24 cellular contexts compared by ENCODE assay signal in genomic region chrX:101691823-101692222, GRCh38. TPM values are rescaled to one million over a fixed set of nuclear protein-coding genes. Genes with fewer than 3 reads are reported as not detected.
DNase-seq lines count a peak whose midpoint lies in the region; ATAC-seq, FAIRE-seq and TF ChIP-seq lines count a peak whose summit lies in the region.
"Had no signal": no experiment of that assay in that cellular context is flagged by ENCODE, and none has a peak within 500 bp of the region (broad histone marks: within the 10 kb centered on the region; RNA-seq: fewer than 3 reads in every experiment).

No MANE protein-coding gene starts in this region.

- no peak overlapping the region for H3K4me2 ChIP-seq in neural progenitor cell
- H3K4me2 ChIP-seq: BLaER1, SK-N-SH had no signal

- ATAC-seq in pancreas (no peak), HG03025 (IDR thresholded peaks at IDR 0.05; ENCODE audit: low FRiP score, unreplicated experiment) (no peak)

- H3K27me3 ChIP-seq in adipocyte (replicated peaks; ENCODE audit: control insufficient read depth, insufficient read depth, low read length) (peaks cover 16% of the 10 kb centered on the region), pancreas (no peaks in the 10 kb centered on the region), neural progenitor cell (no peaks in the 10 kb centered on the region)
- H3K27me3 ChIP-seq: BLaER1 had no signal

- H3K9ac ChIP-seq in adipocyte (ENCODE audit: low read length) (no peak overlapping the region), neural progenitor cell (no peak overlapping the region)
- H3K9ac ChIP-seq: BLaER1, SK-N-SH had no signal

- no peaks in the 10 kb centered on the region for H3K4me1 Mint-ChIP-seq in neural progenitor cell

- DNase-seq in HEK293T (ENCODE audit: extremely low spot score): no peak
- peak; percentile 20 for DNase-seq in adipocyte (ENCODE audit: low read depth)
- DNase-seq in fibroblast of gingiva (ENCODE audit: low read depth): peak; percentile 37
- DNase-seq in pancreas: no peak
- DNase-seq in neural progenitor cell (ENCODE audit: low spot score): no peak
- no peak for DNase-seq in DMS79 treated with DMSO at 0.1 percent for 48 hours (lab: John Stamatoyannopoulos, UW)
- DNase-seq: CD4-positive, CD25-positive, alpha-beta regulatory T cell; DMS53; Karpas-422; NCI-H1092 treated with DMSO at 0.1 percent for 48 hours; NCI-H1436; NCI-H187 treated with DMSO at 0.1 percent for 48 hours; NCI-H2171 treated with DMSO at 0.1 percent for 48 hours; NCI-H345; NCI-H524 treated with DMSO at 0.1 percent for 48 hours; NCI-H774; SIG-M5; SK-N-SH; SW 1271 had no signal

- TF ChIP-seq CTCF in pancreas (IDR thresholded peaks at IDR 0.05): no peak
- TF ChIP-seq CTCF in neural progenitor cell (IDR thresholded peaks at IDR 0.05): no peak

- no peak overlapping the region for H3K4me3 Mint-ChIP-seq in neural progenitor cell
- H3K4me3 Mint-ChIP-seq: CD4-positive, CD25-positive, alpha-beta regulatory T cell had no signal

- no peak overlapping the region for H3K4me3 ChIP-seq in adipocyte (ENCODE audit: low read length)
- H3K4me3 ChIP-seq in pancreas: no peak overlapping the region
- no peak overlapping the region for H3K4me3 ChIP-seq in neural progenitor cell
- H3K4me3 ChIP-seq: BLaER1 had no signal

- H3K27ac ChIP-seq in pancreas (no peak overlapping the region), neural progenitor cell (no peak overlapping the region)
- H3K27ac ChIP-seq: BLaER1, HL-60 had no signal

- H3K79me2 ChIP-seq in neural progenitor cell (ENCODE audit: low read depth): no peaks in the 10 kb centered on the region

- H3F3A ChIP-seq in neural progenitor cell (ENCODE audit: low read depth): no peaks in the 10 kb centered on the region

- peak; percentile 63 for FAIRE-seq in pancreas (lab: Jason Lieb, UNC)
- FAIRE-seq: H54, RCC 7860 had no signal

- H3K36me3 Mint-ChIP-seq in neural progenitor cell: no peaks in the 10 kb centered on the region
- H3K36me3 Mint-ChIP-seq: CD4-positive, CD25-positive, alpha-beta regulatory T cell had no signal

- no peaks in the 10 kb centered on the region for H3K9me3 ChIP-seq in adipocyte (ENCODE audit: control insufficient read depth, low read length)
- no peaks in the 10 kb centered on the region for H3K9me3 ChIP-seq in pancreas
- H3K9me3 ChIP-seq in neural progenitor cell (ENCODE audit: low read depth): peaks cover 9% of the 10 kb centered on the region
- H3K9me3 ChIP-seq: BLaER1, SK-N-SH had no signal

- H2AFZ ChIP-seq in neural progenitor cell (replicated peaks): no peak overlapping the region

- POLR2A ChIA-PET in HEK293T (lab: Yijun Ruan, JAX): no interaction called here

- H3K27ac Mint-ChIP-seq in neural progenitor cell: no peak overlapping the region
- H3K27ac Mint-ChIP-seq: CD4-positive, CD25-positive, alpha-beta regulatory T cell had no signal

- H3K9me3 Mint-ChIP-seq in neural progenitor cell: no peaks in the 10 kb centered on the region

- H3K36me3 ChIP-seq in adipocyte (ENCODE audit: control insufficient read depth, insufficient read depth, low read length, severe bottlenecking) (no peaks in the 10 kb centered on the region), pancreas (no peaks in the 10 kb centered on the region), neural progenitor cell (no peaks in the 10 kb centered on the region)
- H3K36me3 ChIP-seq: BLaER1 had no signal

- H4K20me1 ChIP-seq in neural progenitor cell (ENCODE audit: low read depth): no peaks in the 10 kb centered on the region
- H4K20me1 ChIP-seq: BLaER1 had no signal

- CTCF ChIA-PET in HEK293T (lab: Yijun Ruan, JAX): no interaction called here

- no peaks in the 10 kb centered on the region for H3K4me1 ChIP-seq in adipocyte (ENCODE audit: control insufficient read depth, insufficient read depth, low read length)
- H3K4me1 ChIP-seq in pancreas: no peaks in the 10 kb centered on the region
- no peaks in the 10 kb centered on the region for H3K4me1 ChIP-seq in neural progenitor cell
- H3K4me1 ChIP-seq: BLaER1 had no signal

- WGBS in pancreas, 2 donors: 68 to 77% methylated on average over 1 of the region's 1 CpG

- intact Hi-C loops in pancreas (cut with DNase I): no loop called here

- H3K27me3 Mint-ChIP-seq in neural progenitor cell (ENCODE audit: insufficient read depth, low read depth): no peaks in the 10 kb centered on the region

TF ChIP-seq in HEK293T, 16 proteins besides CTCF, POLR2A, EP300 and RAD21:
- TF ChIP-seq NFRKB (IDR thresholded peaks at IDR 0.05) (no peak), ARNT (IDR thresholded peaks at IDR 0.05) (no peak), FOXK2 (IDR thresholded peaks at IDR 0.05) (no peak), LEF1 (IDR thresholded peaks at IDR 0.05; ENCODE audit: borderline replicate concordance) (no peak), FOXA1 (IDR thresholded peaks at IDR 0.05) (no peak), SP1 (IDR thresholded peaks at IDR 0.05) (no peak), FOXM1 (IDR thresholded peaks at IDR 0.05; ENCODE audit: borderline replicate concordance) (no peak), BHLHE40 (IDR thresholded peaks at IDR 0.05; ENCODE audit: borderline replicate concordance) (no peak), HDGF (IDR thresholded peaks at IDR 0.05; ENCODE audit: borderline replicate concordance) (no peak), L3MBTL2 (conservative IDR thresholded peaks at IDR 0.05) (no peak), SUZ12 (IDR thresholded peaks at IDR 0.05) (no peak), TARDBP (IDR thresholded peaks at IDR 0.05) (no peak), ZNF384 (IDR thresholded peaks at IDR 0.05) (peak; percentile 38; the same call in 1 of the 2 replicates), CTBP1 (IDR thresholded peaks at IDR 0.05; ENCODE audit: borderline replicate concordance) (peak; percentile 71; the same call in 1 of the 2 replicates), PKNOX1 (IDR thresholded peaks at IDR 0.05) (peak; percentile 27), ELF4 (IDR thresholded peaks at IDR 0.05) (no peak)

RNA-seq across cellular contexts. Expression of gene ARMCX2, which starts 32.2 kb away (rescaled TPM):
- total RNA-seq in pancreas (10 to 100 TPM; 10.6 to 30.0 (median 16.3) TPM), neural progenitor cell (ENCODE audit: low replicate concordance) (105 and 121 TPM in 2 replicates)
- 10 to 100 TPM; 12.8 to 34.5 TPM for polyA plus RNA-seq in pancreas

Comparison
In these comparisons a context has a peak if more than half of its experiments do, and no peak if none do; other contexts are left out.
1. DNase-seq: peak in adipocyte (single experiment) and fibroblast of gingiva (single experiment); none in HEK293T (single experiment), pancreas (0 of 6), neural progenitor cell (single experiment) and DMS79 treated with DMSO at 0.1 percent for 48 hours (single experiment).